In the genomic region with DNA sequence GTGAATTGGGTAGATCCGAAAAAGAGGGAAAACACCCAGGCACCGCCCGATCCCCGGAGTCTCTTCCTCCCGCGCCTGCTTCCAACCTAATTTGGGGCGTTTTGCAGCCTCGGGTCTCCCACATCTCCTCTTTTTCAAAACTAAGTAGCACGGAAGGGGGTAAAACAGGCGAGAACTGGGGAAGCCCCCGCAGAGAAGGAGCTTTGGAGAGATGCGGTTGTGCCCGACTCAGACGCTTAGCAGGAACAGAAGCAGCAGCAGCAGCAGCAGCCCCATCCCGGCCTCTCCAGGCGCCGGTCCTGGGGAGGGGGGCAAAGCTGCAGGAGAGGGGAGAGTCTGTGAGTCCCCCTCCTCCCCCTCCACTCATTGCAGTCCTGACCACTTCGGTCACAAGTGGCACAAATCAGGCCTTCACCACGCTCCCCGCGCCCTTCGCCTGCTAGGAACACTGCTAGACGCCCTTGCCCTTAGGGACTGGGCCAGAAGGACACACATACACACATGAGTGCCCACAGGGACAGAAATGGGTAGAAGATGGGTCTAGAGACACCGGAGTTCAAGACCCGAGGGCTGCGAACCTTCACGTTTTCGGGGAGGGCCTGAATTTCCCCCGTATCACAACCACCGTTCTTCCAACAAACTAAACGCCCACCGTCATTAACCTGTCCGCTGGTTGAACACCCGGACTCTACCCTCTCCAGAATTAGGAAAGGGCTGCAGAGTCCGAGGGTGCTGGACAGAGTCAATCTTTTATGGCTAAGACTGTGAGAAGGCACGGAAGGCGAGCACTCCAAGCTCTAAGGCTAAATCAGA, we compare ENCODE assay signal across 17 cellular contexts.
A peak's percentile ranks its signal among the peaks of the same experiment; 100 is the strongest.
DNase-seq lines count a peak whose midpoint lies in the region; ATAC-seq and TF ChIP-seq lines count a peak whose summit lies in the region.
"Had no signal": no experiment of that assay in that cellular context is flagged by ENCODE, and none has a peak within 500 bp of the region (broad histone marks: within the 10 kb centered on the region; RNA-seq: fewer than 3 reads in every experiment).

No MANE protein-coding gene starts in this region.

- TF ChIP-seq CTCF in WTC11 (IDR thresholded peaks at IDR 0.05) (no peak), progenitor cell of endocrine pancreas (IDR thresholded peaks at IDR 0.05; ENCODE audit: unreplicated experiment) (no peak)

- no peak overlapping the region for H3K27ac Mint-ChIP-seq in activated naive CD4-positive, alpha-beta T cell treated with anti-CD3 and anti-CD28 coated beads, Interleukin-2, amount 50 U/mL, for 24 hours
- H3K27ac Mint-ChIP-seq in WTC11 = no peak overlapping the region
- H3K27ac Mint-ChIP-seq in stimulated activated effector memory CD8-positive, alpha-beta T cell treated with anti-CD3 and anti-CD28 coated beads, Interleukin-12 subunit alpha, Interleukin-12 subunit beta, amount 100 ng/mL, for 72 hours = no peak overlapping the region
- no peak overlapping the region for H3K27ac Mint-ChIP-seq in progenitor cell of endocrine pancreas
- H3K27ac Mint-ChIP-seq: activated naive CD4-positive, alpha-beta T cell treated with anti-CD3 and anti-CD28 coated beads, Interleukin-2, amount 10 ng/mL, durations not matched to agents 7 days and 5 days had no signal

- POLR2A ChIA-PET in WTC11 (lab: Charles Lee) = interaction anchor here (0.7 kb wide), 1 partner anchor 98 kb away, joined by 3 read pairs; no protein-coding TSS in a partner anchor

- peak overlapping the region; percentile 22 for H3K4me3 ChIP-seq in iPS-18a (ENCODE audit: low read length)
- H3K4me3 ChIP-seq: right lobe of liver had no signal

- ATAC-seq in WTC11 (no peak), GM21737 (IDR thresholded peaks at IDR 0.05; ENCODE audit: unreplicated experiment) (no peak)
- ATAC-seq in stimulated activated effector memory CD8-positive, alpha-beta T cell treated with anti-CD3 and anti-CD28 coated beads, Interleukin-12 subunit alpha, Interleukin-12 subunit beta, amount 100 ng/mL, for 72 hours = no peak
- ATAC-seq: right lobe of liver had no signal

- peaks cover 53% of the 10 kb centered on the region for H3K27me3 Mint-ChIP-seq in activated naive CD4-positive, alpha-beta T cell treated with anti-CD3 and anti-CD28 coated beads, Interleukin-2, amount 50 U/mL, for 24 hours
- peaks cover 97% of the 10 kb centered on the region for H3K27me3 Mint-ChIP-seq in WTC11 (ENCODE audit: low read depth)
- peaks cover 97% of the 10 kb centered on the region for H3K27me3 Mint-ChIP-seq in progenitor cell of endocrine pancreas

- CTCF ChIA-PET in WTC11 (lab: Charles Lee) = interaction anchor here (0.7 to 2.7 kb wide), 8 partner anchors 9 to 373 kb away, joined by 3 to 8 read pairs (median 6); no protein-coding TSS in a partner anchor

- peaks cover 85% of the 10 kb centered on the region for H3K27me3 ChIP-seq in iPS-18a (ENCODE audit: control insufficient read depth, insufficient read depth, low read length)

- peaks cover 16% of the 10 kb centered on the region for H3K4me1 ChIP-seq in iPS-18a (ENCODE audit: control insufficient read depth, low read depth, low read length)

- H3K9ac ChIP-seq in iPS-18a (ENCODE audit: low read length) = no peak overlapping the region

- H3K4me1 Mint-ChIP-seq in activated naive CD4-positive, alpha-beta T cell treated with anti-CD3 and anti-CD28 coated beads, Interleukin-2, amount 50 U/mL, for 24 hours = peaks cover 39% of the 10 kb centered on the region
- H3K4me1 Mint-ChIP-seq in WTC11 (peaks cover 31% of the 10 kb centered on the region), progenitor cell of endocrine pancreas (ENCODE audit: low read depth) (peaks cover 6% of the 10 kb centered on the region)
- peaks cover 23% of the 10 kb centered on the region for H3K4me1 Mint-ChIP-seq in stimulated activated effector memory CD8-positive, alpha-beta T cell treated with anti-CD3 and anti-CD28 coated beads, Interleukin-12 subunit alpha, Interleukin-12 subunit beta, amount 100 ng/mL, for 72 hours

- no peaks in the 10 kb centered on the region for H3K9me3 Mint-ChIP-seq in activated naive CD4-positive, alpha-beta T cell treated with anti-CD3 and anti-CD28 coated beads, Interleukin-2, amount 50 U/mL, for 24 hours
- H3K9me3 Mint-ChIP-seq in WTC11 = no peaks in the 10 kb centered on the region
- H3K9me3 Mint-ChIP-seq in stimulated activated effector memory CD8-positive, alpha-beta T cell treated with anti-CD3 and anti-CD28 coated beads, Interleukin-12 subunit alpha, Interleukin-12 subunit beta, amount 100 ng/mL, for 72 hours = no peaks in the 10 kb centered on the region
- H3K9me3 Mint-ChIP-seq in progenitor cell of endocrine pancreas (ENCODE audit: low read depth) = no peaks in the 10 kb centered on the region
- H3K9me3 Mint-ChIP-seq: activated naive CD4-positive, alpha-beta T cell treated with anti-CD3 and anti-CD28 coated beads, Interleukin-2, amount 10 ng/mL, durations not matched to agents 7 days and 5 days; central memory CD8-positive, alpha-beta T cell had no signal

- no peak for DNase-seq in activated naive CD4-positive, alpha-beta T cell treated with anti-CD3 and anti-CD28 coated beads, Interleukin-2, amount 50 U/mL, for 16 hours
- DNase-seq in WTC11 (ENCODE audit: low spot score) (no peak), amniotic stem cell (lab: John Stamatoyannopoulos, UW) (no peak), progenitor cell of endocrine pancreas (ENCODE audit: low spot score, unreplicated experiment) (no peak)
- DNase-seq in stimulated activated effector memory CD8-positive, alpha-beta T cell treated with anti-CD3 and anti-CD28 coated beads, Interleukin-12 subunit alpha, Interleukin-12 subunit beta, amount 100 ng/mL, for 72 hours (ENCODE audit: low spot score in 2 of 2) = peak in 1 of 2 donors; percentile 48
- DNase-seq: activated naive CD4-positive, alpha-beta T cell treated with anti-CD3 and anti-CD28 coated beads, Interleukin-2, amount 10 ng/mL, durations not matched to agents 7 days and 5 days; IMR-90; NCI-H1048; NCI-H2227 treated with DMSO at 0.1 percent for 48 hours; right lobe of liver; stimulated activated naive CD4-positive, alpha-beta T cell; WERI-Rb-1 had no signal

- H3K36me3 Mint-ChIP-seq in activated naive CD4-positive, alpha-beta T cell treated with anti-CD3 and anti-CD28 coated beads, Interleukin-2, amount 50 U/mL, for 24 hours = no peaks in the 10 kb centered on the region
- H3K36me3 Mint-ChIP-seq in WTC11 (no peaks in the 10 kb centered on the region), progenitor cell of endocrine pancreas (ENCODE audit: insufficient read depth) (no peaks in the 10 kb centered on the region)
- peaks cover 5% of the 10 kb centered on the region for H3K36me3 Mint-ChIP-seq in stimulated activated effector memory CD8-positive, alpha-beta T cell treated with anti-CD3 and anti-CD28 coated beads, Interleukin-12 subunit alpha, Interleukin-12 subunit beta, amount 100 ng/mL, for 72 hours

- H3K4me3 Mint-ChIP-seq in activated naive CD4-positive, alpha-beta T cell treated with anti-CD3 and anti-CD28 coated beads, Interleukin-2, amount 50 U/mL, for 24 hours = peak overlapping the region; percentile 39
- H3K4me3 Mint-ChIP-seq in WTC11 (peak overlapping the region; percentile 86), progenitor cell of endocrine pancreas (ENCODE audit: low read depth) (no peak overlapping the region)
- H3K4me3 Mint-ChIP-seq in stimulated activated effector memory CD8-positive, alpha-beta T cell treated with anti-CD3 and anti-CD28 coated beads, Interleukin-12 subunit alpha, Interleukin-12 subunit beta, amount 100 ng/mL, for 72 hours = peak overlapping the region; percentile 70
- H3K4me3 Mint-ChIP-seq: activated naive CD4-positive, alpha-beta T cell treated with anti-CD3 and anti-CD28 coated beads, Interleukin-2, amount 10 ng/mL, durations not matched to agents 7 days and 5 days had no signal

- H3K36me3 ChIP-seq in iPS-18a (ENCODE audit: control insufficient read depth, low read depth, low read length) = no peaks in the 10 kb centered on the region
- H3K36me3 ChIP-seq: right lobe of liver, vagina, WERI-Rb-1 had no signal

- no peaks in the 10 kb centered on the region for H3K9me3 ChIP-seq in iPS-18a (ENCODE audit: control insufficient read depth, low read depth, low read length)
- H3K9me3 ChIP-seq: right lobe of liver, vagina had no signal

- H3K27ac ChIP-seq in iPS-18a (ENCODE audit: low read length) = no peak overlapping the region
- H3K27ac ChIP-seq: right lobe of liver, vagina, WERI-Rb-1 had no signal

TF ChIP-seq in WTC11, 78 proteins besides CTCF, POLR2A, EP300 and RAD21 (continues in another document):
- TF ChIP-seq ZNF219 (CRISPR knock-in tag; IDR thresholded peaks at IDR 0.05; ENCODE audit: borderline replicate concordance) = no peak
- no peak for TF ChIP-seq ZNF263 (CRISPR knock-in tag; IDR thresholded peaks at IDR 0.05; ENCODE audit: low read depth)
- no peak for TF ChIP-seq RORB (CRISPR knock-in tag; IDR thresholded peaks at IDR 0.05)
- no peak for TF ChIP-seq ZNF671 (CRISPR knock-in tag; IDR thresholded peaks at IDR 0.05)
- TF ChIP-seq OVOL2 (CRISPR knock-in tag; IDR thresholded peaks at IDR 0.05; ENCODE audit: borderline replicate concordance) = no peak
- no peak for TF ChIP-seq FOXK1 (CRISPR knock-in tag; IDR thresholded peaks at IDR 0.05)
- no peak for TF ChIP-seq TCF7 (CRISPR knock-in tag; IDR thresholded peaks at IDR 0.05; ENCODE audit: low read depth)
- TF ChIP-seq, protein P1, sequence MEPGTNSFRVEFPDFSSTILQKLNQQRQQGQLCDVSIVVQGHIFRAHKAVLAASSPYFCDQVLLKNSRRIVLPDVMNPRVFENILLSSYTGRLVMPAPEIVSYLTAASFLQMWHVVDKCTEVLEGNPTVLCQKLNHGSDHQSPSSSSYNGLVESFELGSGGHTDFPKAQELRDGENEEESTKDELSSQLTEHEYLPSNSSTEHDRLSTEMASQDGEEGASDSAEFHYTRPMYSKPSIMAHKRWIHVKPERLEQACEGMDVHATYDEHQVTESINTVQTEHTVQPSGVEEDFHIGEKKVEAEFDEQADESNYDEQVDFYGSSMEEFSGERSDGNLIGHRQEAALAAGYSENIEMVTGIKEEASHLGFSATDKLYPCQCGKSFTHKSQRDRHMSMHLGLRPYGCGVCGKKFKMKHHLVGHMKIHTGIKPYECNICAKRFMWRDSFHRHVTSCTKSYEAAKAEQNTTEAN (CRISPR knock-in tag; IDR thresholded peaks at IDR 0.05) = no peak
